Comparison of ENCODE assay signal across 8 cellular contexts in the genomic region with DNA sequence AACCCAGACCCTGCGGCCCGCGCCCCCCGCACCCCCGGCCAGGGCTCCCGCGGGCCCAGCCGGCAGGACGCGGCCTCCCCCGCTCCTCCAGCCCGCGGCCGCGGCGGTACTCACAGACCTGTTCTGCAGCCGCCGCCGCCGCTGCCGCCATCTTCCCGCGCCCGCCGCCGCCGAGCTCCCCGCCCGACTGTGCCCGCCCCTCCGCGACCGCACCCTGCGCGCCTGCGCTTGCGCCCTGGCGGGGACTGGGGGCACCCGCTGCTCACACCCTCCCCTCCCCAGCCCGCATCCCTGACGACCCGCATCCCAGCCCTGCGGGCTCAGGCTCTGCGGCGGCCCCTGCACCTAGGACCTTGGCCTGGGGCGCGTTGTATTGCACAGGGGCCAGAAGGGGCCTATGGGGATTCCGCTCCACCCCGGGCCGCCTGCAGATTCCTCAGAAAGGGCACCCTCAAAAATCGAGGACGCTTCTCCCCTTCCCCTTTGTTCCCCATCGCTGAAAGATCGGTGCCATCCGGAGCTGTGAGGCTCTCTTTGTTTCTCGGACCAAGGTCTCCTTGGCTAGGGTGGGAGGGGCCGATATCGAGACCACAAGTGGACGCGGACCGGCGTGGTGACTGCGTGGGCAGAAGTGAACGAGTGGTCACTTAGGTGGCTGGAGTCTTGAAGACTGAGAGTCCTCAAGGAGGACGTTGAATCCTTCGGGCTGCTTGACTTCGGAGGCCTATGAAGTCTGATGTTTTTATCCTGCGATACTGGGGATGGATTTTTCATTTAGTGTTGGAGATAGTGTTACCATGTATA. TPM values are rescaled to one million over a fixed set of nuclear protein-coding genes. Genes with fewer than 3 reads are reported as not detected.
DNase-seq lines count a peak whose midpoint lies in the region; ATAC-seq and TF ChIP-seq lines count a peak whose summit lies in the region.

A gene with protein sequence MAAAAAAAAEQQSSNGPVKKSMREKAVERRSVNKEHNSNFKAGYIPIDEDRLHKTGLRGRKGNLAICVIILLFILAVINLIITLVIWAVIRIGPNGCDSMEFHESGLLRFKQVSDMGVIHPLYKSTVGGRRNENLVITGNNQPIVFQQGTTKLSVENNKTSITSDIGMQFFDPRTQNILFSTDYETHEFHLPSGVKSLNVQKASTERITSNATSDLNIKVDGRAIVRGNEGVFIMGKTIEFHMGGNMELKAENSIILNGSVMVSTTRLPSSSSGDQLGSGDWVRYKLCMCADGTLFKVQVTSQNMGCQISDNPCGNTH (minus strand): TSS at position 191 of the 804 bp plus-strand sequence. CDS start 40 bp downstream, at position 151.

- TF ChIP-seq RAD21 in SK-N-SH (IDR thresholded peaks at IDR 0.05; ENCODE audit: low read length): no peak

- in situ Hi-C loops in transverse colon (cut with MboI; ENCODE audit: low pct_ligation_motif_present in 1 of 4, low pct_unique_long_range_greater_than_20kb in 1 of 4, low sequenced_read_pairs in 3 of 4): loop anchor here in 1 of 4 donors (10.0 kb wide), 1 partner anchor 194 kb away; a partner anchor contains a TSS

- H3K79me2 ChIP-seq in SK-N-SH (ENCODE audit: insufficient read depth): peaks cover 43% of the 10 kb centered on the region

- CTCF ChIA-PET in SK-N-SH (lab: Yijun Ruan, JAX): interaction anchor here (0.6 to 0.8 kb wide), 2 partner anchors 48 to 134 kb away, joined by 3 read pairs; no protein-coding TSS in a partner anchor

- H4K20me1 ChIP-seq in SK-N-SH (ENCODE audit: insufficient read depth): no peaks in the 10 kb centered on the region

- DNase-seq in DMS114 treated with DMSO at 0.1 percent for 48 hours (lab: John Stamatoyannopoulos, UW; ENCODE audit: unreplicated experiment) (peak; percentile 5), HuH-7 (ENCODE audit: low spot score) (peak; percentile 91), SK-N-SH (peak; percentile 97), heart left ventricle (peak; percentile 76 to 90 (median 80)), posterior vena cava (ENCODE audit: low spot score) (peak; percentile 86), transverse colon (peak; percentile 68)
- DNase-seq in activated naive CD8-positive, alpha-beta T cell treated with anti-CD3 and anti-CD28 coated beads, Interleukin-2, amount 50 U/mL, for 16 hours (ENCODE audit: low read depth, low spot score): peak; percentile 58

- H3K9me3 ChIP-seq in SK-N-SH: no peaks in the 10 kb centered on the region
- H3K9me3 ChIP-seq in heart left ventricle: no peaks in the 10 kb centered on the region
- no peaks in the 10 kb centered on the region for H3K9me3 ChIP-seq in transverse colon

- WGBS in SK-N-SH (ENCODE audit: low lambda C conversion rate): 12% methylated on average over 28 of the region's 68 CpGs
- 2 to 6% (median 2%) methylated on average over 19 to 68 of the region's 68 CpGs for WGBS in heart left ventricle, 4 donors
- 7% methylated on average over 28 of the region's 68 CpGs; no CpG with 5 or more reads in 1 of the 2 donors for WGBS in transverse colon (ENCODE audit: low coverage in 1 of 2), 2 donors

- peak within 1 kb of the TSS; percentile 81 for H3K9ac ChIP-seq in SK-N-SH

- POLR2A ChIA-PET in SK-N-SH (lab: Yijun Ruan, JAX): interaction anchor here (0.6 to 1.6 kb wide), 6 partner anchors 10 to 195 kb away, joined by 3 to 8 read pairs (median 4); a partner anchor contains a TSS

- ATAC-seq in GM21447 (IDR thresholded peaks at IDR 0.05; ENCODE audit: unreplicated experiment) (peak; percentile 91), heart left ventricle (peak; percentile 76 to 94 (median 92))

- H3K27me3 ChIP-seq in SK-N-SH (ENCODE audit: insufficient read depth): no peaks in the 10 kb centered on the region
- H3K27me3 ChIP-seq in heart left ventricle: peaks cover 0 to 27% (median 0%) of the 10 kb centered on the region in 9 donors
- peaks cover 9% of the 10 kb centered on the region for H3K27me3 ChIP-seq in transverse colon

- TF ChIP-seq CTCF in SK-N-SH (IDR thresholded peaks at IDR 0.05): no peak
- TF ChIP-seq CTCF in heart left ventricle (IDR thresholded peaks at IDR 0.05): no peak
- TF ChIP-seq CTCF in transverse colon (IDR thresholded peaks at IDR 0.05): no peak

- H3K36me3 ChIP-seq in SK-N-SH (replicated peaks in 1 of 2; ENCODE audit: control insufficient read depth in 1 of 2, insufficient read depth in 2 of 2, low read length in 1 of 2): peaks cover 0 to 4% of the 10 kb centered on the region in 2 experiments
- peaks cover 0 to 1% (median 0%) of the 10 kb centered on the region in 9 donors for H3K36me3 ChIP-seq in heart left ventricle
- no peaks in the 10 kb centered on the region for H3K36me3 ChIP-seq in transverse colon

- TF ChIP-seq EP300 in SK-N-SH (IDR thresholded peaks at IDR 0.05; ENCODE audit: borderline replicate concordance in 1 of 2, low read depth in 1 of 2, low read length in 1 of 2) (no peak), transverse colon (IDR thresholded peaks at IDR 0.05; ENCODE audit: low read depth) (no peak)

- H3K4me3 ChIP-seq in SK-N-SH (ENCODE audit: low read depth in 2 of 2, low read length in 1 of 2): peak within 1 kb of the TSS; percentile 61 to 77
- H3K4me3 ChIP-seq in heart left ventricle: peak within 1 kb of the TSS; percentile 60 to 94 (median 78)
- peak within 1 kb of the TSS; percentile 68 to 81 (median 72) for H3K4me3 ChIP-seq in transverse colon

- peak within 1 kb of the TSS; percentile 86 for H3K4me2 ChIP-seq in SK-N-SH

- H3K9me2 ChIP-seq in SK-N-SH: no peaks in the 10 kb centered on the region

- no peaks in the 10 kb centered on the region for H3F3A ChIP-seq in SK-N-SH (replicated peaks; ENCODE audit: insufficient read depth)

- H3K4me1 ChIP-seq in SK-N-SH (ENCODE audit: control insufficient read depth in 1 of 2, insufficient read depth in 2 of 2, low read depth in 1 of 2, low read length in 1 of 2) (peaks cover 4 to 14% of the 10 kb centered on the region in 2 experiments; a peak in 2 of 4 replicates), heart left ventricle (peaks cover 3 to 31% (median 20%) of the 10 kb centered on the region in 12 donors), transverse colon (peaks cover 0 to 29% (median 17%) of the 10 kb centered on the region in 4 donors)

- H3K27ac ChIP-seq in SK-N-SH (ENCODE audit: low read depth in 2 of 2, low read length in 1 of 2): peak within 1 kb of the TSS; percentile 35 to 64; a peak in 3 of 4 replicates
- peak within 1 kb of the TSS; percentile 62 to 92 (median 85) for H3K27ac ChIP-seq in heart left ventricle
- peak within 1 kb of the TSS; percentile 54 to 84 (median 80) for H3K27ac ChIP-seq in transverse colon

- TF ChIP-seq POLR2A in heart left ventricle (IDR thresholded peaks at IDR 0.05) (peak in 1 of 2 donors; percentile 49), transverse colon (IDR thresholded peaks at IDR 0.05) (no peak)

- peak within 1 kb of the TSS; percentile 95 for H2AFZ ChIP-seq in SK-N-SH (ENCODE audit: low read depth)

- intact Hi-C loops in heart left ventricle (cut with DNase I): loop anchor here in 4 of 10 donors (2.0 to 10.0 kb wide), 3 partner anchors 16 to 1336 kb away; a partner anchor contains a TSS
- intact Hi-C loops in posterior vena cava (cut with DNase I): no loop called here
- intact Hi-C loops in transverse colon (cut with DNase I; ENCODE audit: low total_unique reads): no loop called here

TF ChIP-seq in SK-N-SH, 30 proteins besides CTCF, POLR2A, EP300 and RAD21:
- peak; percentile 76 for TF ChIP-seq YY1 (IDR thresholded peaks at IDR 0.05; ENCODE audit: low read depth)
- TF ChIP-seq POLR2AphosphoS5 (IDR thresholded peaks at IDR 0.05; ENCODE audit: low read depth, low read length): peak; percentile 58; the same call in 1 of the 2 replicates
- peak; percentile 51 for TF ChIP-seq TAF1 (IDR thresholded peaks at IDR 0.05; ENCODE audit: borderline replicate concordance, low read depth, low read length)
- TF ChIP-seq NRF1 (IDR thresholded peaks at IDR 0.05; ENCODE audit: low read depth, low read length): peak; percentile 76
- TF ChIP-seq, protein P1, sequence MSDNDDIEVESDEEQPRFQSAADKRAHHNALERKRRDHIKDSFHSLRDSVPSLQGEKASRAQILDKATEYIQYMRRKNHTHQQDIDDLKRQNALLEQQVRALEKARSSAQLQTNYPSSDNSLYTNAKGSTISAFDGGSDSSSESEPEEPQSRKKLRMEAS (IDR thresholded peaks at IDR 0.05; ENCODE audit: low read depth): no peak

RNA-seq across cellular contexts. Expression of the gene that starts here (rescaled TPM):
- polyA plus RNA-seq in SK-N-SH (2012; rRNA removed) (25.1 and 33.4 TPM in 2 replicates), heart left ventricle (10 to 100 TPM; 17.4 to 28.3 TPM)
- 38.6 and 41.0 TPM in 2 replicates for polyA plus RNA-seq in SK-N-SH (2012; cell fraction: cytosol; rRNA removed)
- polyA plus RNA-seq in SK-N-SH (2012; cell fraction: nucleus; rRNA removed): 6.7 and 13.0 TPM in 2 replicates
- total RNA-seq in heart left ventricle (100 to 1,000 TPM in 1 of 9 donors, 10 to 100 TPM in 8; 50.3 to 111 (median 73.8) TPM), posterior vena cava (10 to 100 TPM; 71.1 to 72.4 TPM), transverse colon (10 to 100 TPM in 2 of 4 donors, 1 to 10 TPM in 2; 4.9 to 26.4 (median 15.7) TPM)

Comparison
In these comparisons a context has a peak if more than half of its experiments do, and no peak if none do; other contexts are left out.
1. Peak in every context shown above with its lines: DNase-seq, ATAC-seq, H3K4me3 ChIP-seq and H3K27ac ChIP-seq.
2. DNase-seq: peak in every context shown above with its lines; median percentile 97 in SK-N-SH; 91 in HuH-7; 86 in posterior vena cava; 80 in heart left ventricle; 68 in transverse colon; 58 in activated naive CD8-positive, alpha-beta T cell treated with anti-CD3 and anti-CD28 coated beads, Interleukin-2, amount 50 U/mL, for 16 hours; 5 in DMS114 treated with DMSO at 0.1 percent for 48 hours.